18 cellular contexts compared by ENCODE assay signal in genomic region chr1:88404582-88404981, GRCh38.
DNase-seq lines count a peak whose midpoint lies in the region; ATAC-seq and TF ChIP-seq lines count a peak whose summit lies in the region.
"Had no signal": no experiment of that assay in that cellular context is flagged by ENCODE, and none has a peak within 500 bp of the region (broad histone marks: within the 10 kb centered on the region; RNA-seq: fewer than 3 reads in every experiment).

No MANE protein-coding gene starts in this region.

- H3K4me3 ChIP-seq in GM23338 (no peak overlapping the region), HAP-1 (no peak overlapping the region), iPS-18a (ENCODE audit: low read length) (peak overlapping the region; percentile 21), adrenal gland (no peak overlapping the region)
- H3K4me3 ChIP-seq: BLaER1 had no signal

- no peaks in the 10 kb centered on the region for H4K20me1 ChIP-seq in GM23338 (replicated peaks; ENCODE audit: insufficient read depth)
- H4K20me1 ChIP-seq: BLaER1 had no signal

- no peaks in the 10 kb centered on the region for H3F3A ChIP-seq in GM23338 (replicated peaks; ENCODE audit: low read depth)

- peaks cover 12% of the 10 kb centered on the region; the same call in 2 of the 3 replicates for H3K4me1 Mint-ChIP-seq in GM23338
- H3K4me1 Mint-ChIP-seq in WTC11: peaks cover 24% of the 10 kb centered on the region
- H3K4me1 Mint-ChIP-seq in stimulated activated effector memory CD8-positive, alpha-beta T cell treated with anti-CD3 and anti-CD28 coated beads, Interleukin-12 subunit alpha, Interleukin-12 subunit beta, amount 100 ng/mL, for 72 hours: no peaks in the 10 kb centered on the region
- H3K4me1 Mint-ChIP-seq: B cell; CD4-positive, CD25-positive, alpha-beta regulatory T cell had no signal

- H3K27ac Mint-ChIP-seq in GM23338 (peak overlapping the region; percentile 67), WTC11 (peak overlapping the region; percentile 83)
- no peak overlapping the region for H3K27ac Mint-ChIP-seq in stimulated activated effector memory CD8-positive, alpha-beta T cell treated with anti-CD3 and anti-CD28 coated beads, Interleukin-12 subunit alpha, Interleukin-12 subunit beta, amount 100 ng/mL, for 72 hours
- H3K27ac Mint-ChIP-seq: B cell; CD4-positive, CD25-positive, alpha-beta regulatory T cell; CD8-positive, alpha-beta T cell had no signal

- CTCF ChIA-PET in WTC11 (lab: Charles Lee): no interaction called here

- peaks cover 14% of the 10 kb centered on the region for H3K4me1 ChIP-seq in GM23338 (ENCODE audit: insufficient read depth)
- peaks cover 5% of the 10 kb centered on the region for H3K4me1 ChIP-seq in HAP-1
- H3K4me1 ChIP-seq in iPS-18a (ENCODE audit: control insufficient read depth, low read depth, low read length): peaks cover 26% of the 10 kb centered on the region
- no peaks in the 10 kb centered on the region for H3K4me1 ChIP-seq in adrenal gland (replicated peaks in 1 of 2)
- H3K4me1 ChIP-seq: BLaER1, Caco-2 had no signal

- intact Hi-C loops in adrenal gland (cut with DNase I): no loop called here

- peak overlapping the region; percentile 1 for H3K4me2 ChIP-seq in GM23338
- H3K4me2 ChIP-seq: BLaER1 had no signal

- H2AFZ ChIP-seq in GM23338: no peak overlapping the region

- no peaks in the 10 kb centered on the region for H3K27me3 ChIP-seq in GM23338 (ENCODE audit: insufficient read depth)
- H3K27me3 ChIP-seq in HAP-1 (ENCODE audit: low read depth): no peaks in the 10 kb centered on the region
- H3K27me3 ChIP-seq in iPS-18a (ENCODE audit: control insufficient read depth, insufficient read depth, low read length): no peaks in the 10 kb centered on the region
- H3K27me3 ChIP-seq in adrenal gland: no peaks in the 10 kb centered on the region
- H3K27me3 ChIP-seq: BLaER1 had no signal

- H3K4me3 Mint-ChIP-seq in GM23338 (peak overlapping the region; percentile 35; the same call in 1 of the 3 replicates), WTC11 (peak overlapping the region; percentile 34; the same call in 1 of the 2 replicates)
- H3K4me3 Mint-ChIP-seq in stimulated activated effector memory CD8-positive, alpha-beta T cell treated with anti-CD3 and anti-CD28 coated beads, Interleukin-12 subunit alpha, Interleukin-12 subunit beta, amount 100 ng/mL, for 72 hours: no peak overlapping the region
- H3K4me3 Mint-ChIP-seq: B cell; CD4-positive, CD25-positive, alpha-beta regulatory T cell; CD8-positive, alpha-beta T cell had no signal

- POLR2A ChIA-PET in WTC11 (lab: Charles Lee): no interaction called here

- no peaks in the 10 kb centered on the region for H3K36me3 ChIP-seq in GM23338 (ENCODE audit: insufficient read depth)
- H3K36me3 ChIP-seq in HAP-1 (replicated peaks): no peaks in the 10 kb centered on the region
- H3K36me3 ChIP-seq in iPS-18a (ENCODE audit: control insufficient read depth, low read depth, low read length): no peaks in the 10 kb centered on the region
- H3K36me3 ChIP-seq in adrenal gland (replicated peaks in 1 of 2): no peaks in the 10 kb centered on the region
- H3K36me3 ChIP-seq: BLaER1 had no signal

- peak; percentile 54 for DNase-seq in GM23338 (ENCODE audit: low spot score)
- DNase-seq in HAP-1 (ENCODE audit: low spot score in 2 of 2): peak; percentile 59 to 60
- DNase-seq in WTC11 (ENCODE audit: low spot score): peak; percentile 21
- no peak for DNase-seq in stimulated activated effector memory CD8-positive, alpha-beta T cell treated with anti-CD3 and anti-CD28 coated beads, Interleukin-12 subunit alpha, Interleukin-12 subunit beta, amount 100 ng/mL, for 72 hours (ENCODE audit: low spot score in 2 of 2)
- DNase-seq in NCI-H187 treated with DMSO at 0.1 percent for 48 hours (lab: John Stamatoyannopoulos, UW): no peak
- no peak for DNase-seq in adrenal gland
- no peak for DNase-seq in T-helper 9 cell
- DNase-seq: Caco-2; CD4-positive, CD25-positive, alpha-beta regulatory T cell; CD8-positive, alpha-beta T cell; DMS153; DND-41 had no signal

- no peaks in the 10 kb centered on the region; the same call in 1 of the 2 replicates for H3K9me2 ChIP-seq in GM23338 (ENCODE audit: insufficient read depth)

- in situ Hi-C loops in HAP-1 (cut with MboI; ENCODE audit: low sequenced_read_pairs): no loop called here

- H3K9me3 Mint-ChIP-seq in GM23338 (peaks cover 7% of the 10 kb centered on the region), WTC11 (peaks cover 14% of the 10 kb centered on the region)
- H3K9me3 Mint-ChIP-seq in stimulated activated effector memory CD8-positive, alpha-beta T cell treated with anti-CD3 and anti-CD28 coated beads, Interleukin-12 subunit alpha, Interleukin-12 subunit beta, amount 100 ng/mL, for 72 hours: peaks cover 3% of the 10 kb centered on the region

- ATAC-seq in GM23338 (peak; percentile 85), WTC11 (peak; percentile 82)
- ATAC-seq in stimulated activated effector memory CD8-positive, alpha-beta T cell treated with anti-CD3 and anti-CD28 coated beads, Interleukin-12 subunit alpha, Interleukin-12 subunit beta, amount 100 ng/mL, for 72 hours: no peak
- ATAC-seq: CD8-positive, alpha-beta T cell; HCT116 had no signal

- H3K79me2 ChIP-seq in GM23338 (replicated peaks; ENCODE audit: insufficient read depth): no peaks in the 10 kb centered on the region

- no peak overlapping the region for H3K9ac ChIP-seq in iPS-18a (ENCODE audit: low read length)
- H3K9ac ChIP-seq: BLaER1 had no signal

- 85 to 89% (median 87%) methylated on average over 5 of the region's 5 CpGs for WGBS in adrenal gland, 4 donors

- H3K9me3 ChIP-seq in HAP-1 (no peaks in the 10 kb centered on the region), iPS-18a (ENCODE audit: control insufficient read depth, low read depth, low read length) (peaks cover 4% of the 10 kb centered on the region), adrenal gland (replicated peaks in 1 of 3) (no peaks in the 10 kb centered on the region)
- H3K9me3 ChIP-seq: BLaER1, Caco-2 had no signal

- H3K27me3 Mint-ChIP-seq in GM23338 (ENCODE audit: insufficient read depth, low read depth, poor library complexity): no peaks in the 10 kb centered on the region
- no peaks in the 10 kb centered on the region for H3K27me3 Mint-ChIP-seq in WTC11 (ENCODE audit: low read depth)
- H3K27me3 Mint-ChIP-seq: B cell; CD4-positive, CD25-positive, alpha-beta regulatory T cell had no signal

- TF ChIP-seq CTCF in GM23338 (conservative IDR thresholded peaks at IDR 0.05; ENCODE audit: low read depth in 2 of 2): no peak
- TF ChIP-seq CTCF in WTC11 (IDR thresholded peaks at IDR 0.05): no peak
- no peak for TF ChIP-seq CTCF in adrenal gland (IDR thresholded peaks at IDR 0.05)

- H3K36me3 Mint-ChIP-seq in GM23338 (ENCODE audit: low read depth) (peaks cover 7% of the 10 kb centered on the region; the same call in 2 of the 3 replicates), WTC11 (peaks cover 11% of the 10 kb centered on the region)
- H3K36me3 Mint-ChIP-seq in stimulated activated effector memory CD8-positive, alpha-beta T cell treated with anti-CD3 and anti-CD28 coated beads, Interleukin-12 subunit alpha, Interleukin-12 subunit beta, amount 100 ng/mL, for 72 hours: no peaks in the 10 kb centered on the region
- H3K36me3 Mint-ChIP-seq: CD4-positive, CD25-positive, alpha-beta regulatory T cell; CD8-positive, alpha-beta T cell had no signal

- H3K27ac ChIP-seq in GM23338 (ENCODE audit: low read depth) (no peak overlapping the region), iPS-18a (ENCODE audit: low read length) (peak overlapping the region; percentile 32), adrenal gland (no peak overlapping the region)
- H3K27ac ChIP-seq: 22Rv1, BLaER1, C4-2B had no signal

- no peak for TF ChIP-seq POLR2A in adrenal gland (IDR thresholded peaks at IDR 0.05)

TF ChIP-seq in GM23338, 12 proteins besides CTCF, POLR2A, EP300 and RAD21 (continues in another document):
- peak; percentile 51 for TF ChIP-seq NANOG (IDR thresholded peaks at IDR 0.05; ENCODE audit: borderline replicate concordance)

TF ChIP-seq in WTC11, 78 proteins besides CTCF, POLR2A, EP300 and RAD21:
- TF ChIP-seq SMAD4 (CRISPR knock-in tag; IDR thresholded peaks at IDR 0.05) (no peak), OVOL2 (CRISPR knock-in tag; IDR thresholded peaks at IDR 0.05; ENCODE audit: borderline replicate concordance) (no peak), FOXP4 (CRISPR knock-in tag; IDR thresholded peaks at IDR 0.05) (peak; percentile 46; the same call in 1 of the 2 replicates), SOX15 (CRISPR knock-in tag; IDR thresholded peaks at IDR 0.05) (no peak), HMGXB4 (CRISPR knock-in tag; IDR thresholded peaks at IDR 0.05) (no peak), SMAD3 (CRISPR knock-in tag; IDR thresholded peaks at IDR 0.05; ENCODE audit: borderline replicate concordance) (no peak)
TF ChIP-seq in WTC11: peak in this region for 1.

Comparison
In these comparisons a context has a peak if more than half of its experiments do, and no peak if none do; other contexts are left out.
1. DNase-seq: peak in GM23338 (single experiment), HAP-1 (2 of 2) and WTC11 (single experiment); none in stimulated activated effector memory CD8-positive, alpha-beta T cell treated with anti-CD3 and anti-CD28 coated beads, Interleukin-12 subunit alpha, Interleukin-12 subunit beta, amount 100 ng/mL, for 72 hours (0 of 2), NCI-H187 treated with DMSO at 0.1 percent for 48 hours (single experiment), adrenal gland (0 of 7) and T-helper 9 cell (single experiment).